8 cellular contexts compared by ENCODE assay signal in genomic region chrX:53685711-53686110, GRCh38. TPM values are rescaled to one million over a fixed set of nuclear protein-coding genes. Genes with fewer than 3 reads are reported as not detected.
DNase-seq lines count a peak whose midpoint lies in the region; ATAC-seq and TF ChIP-seq lines count a peak whose summit lies in the region.

No MANE protein-coding gene starts in this region.

- ATAC-seq in activated CD4-positive, CD25-positive, alpha-beta regulatory T cell treated with anti-CD3 and anti-CD28 coated beads, Interleukin-2, amount 50 U/mL, for 24 hours, result no peak
- no peak for ATAC-seq in GM21619 (IDR thresholded peaks at IDR 0.05; ENCODE audit: unreplicated experiment)

- peak overlapping the region; percentile 96 for H3K27ac ChIP-seq in brain microvascular endothelial cell
- peak overlapping the region; percentile 82 to 88 for H3K27ac ChIP-seq in mucosa of rectum (ENCODE audit: low read depth in 2 of 2, low read length in 2 of 2)

- H3K36me3 ChIP-seq in MG63, result peaks cover 6% of the 10 kb centered on the region; the same call in 1 of the 2 replicates
- H3K36me3 ChIP-seq in brain microvascular endothelial cell (replicated peaks), result peaks cover 2% of the 10 kb centered on the region
- no peaks in the 10 kb centered on the region for H3K36me3 ChIP-seq in mucosa of rectum (ENCODE audit: control insufficient read depth in 2 of 2, insufficient read depth in 2 of 2, low read length in 2 of 2)

- in situ Hi-C loops in brain microvascular endothelial cell (cut with HindIII; ENCODE audit: low pct_ligation_motif_present, low sequenced_read_pairs), result no loop called here

- no peak for TF ChIP-seq CTCF in brain microvascular endothelial cell (IDR thresholded peaks at IDR 0.05; ENCODE audit: low read depth, low read length, missing control alignments)

- DNase-seq in DMS114 treated with DMSO at 0.1 percent for 48 hours (lab: John Stamatoyannopoulos, UW; ENCODE audit: unreplicated experiment) (peak; percentile 23), MG63 (no peak), brain microvascular endothelial cell (no peak), kidney glomerular epithelial cell (lab: John Stamatoyannopoulos, UW) (no peak), HuH-7 (ENCODE audit: low spot score) (no peak)

- peaks cover 13% of the 10 kb centered on the region in 2 donors for H3K4me1 ChIP-seq in mucosa of rectum (ENCODE audit: control insufficient read depth in 2 of 2, insufficient read depth in 2 of 2, low read length in 2 of 2)

- H3K9me3 ChIP-seq in MG63 (no peaks in the 10 kb centered on the region), mucosa of rectum (ENCODE audit: control insufficient read depth in 2 of 2, low read length in 2 of 2) (no peaks in the 10 kb centered on the region)

- H3K4me3 ChIP-seq in MG63 (peak overlapping the region; percentile 81), brain microvascular endothelial cell (ENCODE audit: low read depth, low read length) (peak overlapping the region; percentile 71), mucosa of rectum (ENCODE audit: low read length in 2 of 2) (peak overlapping the region; percentile 68 to 82)

- H3K27me3 ChIP-seq in MG63, result no peaks in the 10 kb centered on the region
- no peaks in the 10 kb centered on the region for H3K27me3 ChIP-seq in brain microvascular endothelial cell (replicated peaks)
- H3K27me3 ChIP-seq in mucosa of rectum (ENCODE audit: control insufficient read depth in 2 of 2, insufficient read depth in 2 of 2, low read length in 2 of 2), result no peaks in the 10 kb centered on the region

- peak overlapping the region; percentile 70 to 79 for H3K9ac ChIP-seq in mucosa of rectum (ENCODE audit: low read depth in 1 of 2, low read length in 2 of 2)

RNA-seq across cellular contexts. Expression of gene HUWE1, which starts 0.8 kb away (rescaled TPM):
- total RNA-seq in MG63 (2014; rRNA removed; shearing (Covaris generic); ENCODE audit: low replicate concordance), result 41.6 and 42.2 TPM in 2 replicates
